ENCODE assay signal across 8 cellular contexts in the genomic region with DNA sequence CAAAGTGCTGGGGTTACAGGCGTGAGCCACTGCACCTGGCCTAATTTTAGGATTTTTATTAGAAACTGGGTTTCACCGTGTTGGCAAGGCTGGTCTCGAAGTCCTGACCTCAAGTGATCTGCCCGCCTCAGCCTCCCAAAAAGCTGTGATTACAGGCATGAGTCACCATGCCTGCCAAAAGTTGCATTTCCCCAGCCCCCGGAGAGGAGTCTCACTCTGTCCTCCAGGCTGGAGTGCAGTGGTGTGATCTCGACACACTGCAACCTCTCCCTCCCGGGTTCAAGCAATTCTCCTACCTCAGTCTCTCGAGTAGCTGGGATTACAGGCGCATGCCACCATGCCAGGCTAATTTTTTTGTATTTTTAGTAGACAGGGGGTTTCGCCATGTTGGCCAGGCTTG.
DNase-seq lines count a peak whose midpoint lies in the region; ATAC-seq, FAIRE-seq and TF ChIP-seq lines count a peak whose summit lies in the region.
"Not testable (repeated sequence)": the region's sequence is repeated elsewhere in the genome, so short reads cannot be mapped to it uniquely, and the experiment has no call there.

No MANE protein-coding gene starts in this region.

- peaks cover 14% of the 10 kb centered on the region for H3K4me1 ChIP-seq in CD8-positive, alpha-beta T cell (ENCODE audit: insufficient read depth, low read length)
- H3K4me1 ChIP-seq in K562 (replicated peaks in 1 of 2; ENCODE audit: control insufficient read depth in 2 of 2, insufficient read depth in 2 of 2, low read length in 2 of 2) = peaks cover 7 to 25% of the 10 kb centered on the region in 2 experiments

- H3K27ac ChIP-seq in CD8-positive, alpha-beta T cell (ENCODE audit: low read depth, low read length); K562 (ENCODE audit: extremely low read depth, low read depth, low read length): not testable (repeated sequence)

- not testable (repeated sequence) for TF ChIP-seq RAD21 in K562 (CRISPR knock-in tag; conservative IDR thresholded peaks at IDR 0.05 in 1 of 2, IDR thresholded peaks at IDR 0.05 in 1 of 2)

- TF ChIP-seq CTCF in CD8-positive, alpha-beta T cell (IDR thresholded peaks at IDR 0.05); K562 (IDR thresholded peaks at IDR 0.05 in 2 of 3, conservative IDR thresholded peaks at IDR 0.05 in 1 of 3; ENCODE audit: insufficient read depth in 2 of 3, low read depth in 1 of 3, low read length in 3 of 3); fibroblast of the aortic adventitia (IDR thresholded peaks at IDR 0.05; ENCODE audit: insufficient read depth, low read length): not testable (repeated sequence)

- not testable (repeated sequence) for H3K9me3 ChIP-seq in CD8-positive, alpha-beta T cell (ENCODE audit: low read length); MG63; K562 (replicated peaks; ENCODE audit: control insufficient read depth, insufficient read depth, low read depth, low read length)

- not testable (repeated sequence) for H3K27me3 Mint-ChIP-seq in CD8-positive, alpha-beta T cell (ENCODE audit: low read depth)
- H3K27me3 Mint-ChIP-seq in activated CD4-positive, alpha-beta T cell treated with anti-CD3 and anti-CD28 coated beads, Interleukin-2, amount 10 ng/mL, durations not matched to agents 24 days and 14 days = peaks cover 17% of the 10 kb centered on the region
- peaks cover 21% of the 10 kb centered on the region for H3K27me3 Mint-ChIP-seq in activated T-helper 2 cell treated with anti-CD3 and anti-CD28 coated beads, Interferon-gamma antibody, Interleukin-2, Interleukin-4, amounts not matched to agents 10 μg/mL and 5 μg/mL and 100 μg/mL, durations not matched to agents 14 hours and 24 hours and 36 hours (ENCODE audit: low read depth)
- H3K27me3 Mint-ChIP-seq in naive thymus-derived CD8-positive, alpha-beta T cell = peaks cover 0 to 15% (median 5%) of the 10 kb centered on the region in 5 donors
- peaks cover 23% of the 10 kb centered on the region for H3K27me3 Mint-ChIP-seq in stimulated activated naive CD8-positive, alpha-beta T cell treated with anti-CD3 and anti-CD28 coated beads, Interleukin-15, amount 100 ng/mL, for 72 hours

- peak overlapping the region; percentile 69 for H3K4me3 Mint-ChIP-seq in CD8-positive, alpha-beta T cell
- H3K4me3 Mint-ChIP-seq in activated CD4-positive, alpha-beta T cell treated with anti-CD3 and anti-CD28 coated beads, Interleukin-2, amount 10 ng/mL, durations not matched to agents 24 days and 14 days = peak overlapping the region; percentile 66
- peak overlapping the region; percentile 47 for H3K4me3 Mint-ChIP-seq in activated T-helper 2 cell treated with anti-CD3 and anti-CD28 coated beads, Interferon-gamma antibody, Interleukin-2, Interleukin-4, amounts not matched to agents 10 μg/mL and 5 μg/mL and 100 μg/mL, durations not matched to agents 14 hours and 24 hours and 36 hours (ENCODE audit: low read depth)
- H3K4me3 Mint-ChIP-seq in naive thymus-derived CD8-positive, alpha-beta T cell = peak overlapping the region; percentile 58 to 81 (median 72)
- peak overlapping the region; percentile 56 to 72 for H3K4me3 Mint-ChIP-seq in stimulated activated naive CD8-positive, alpha-beta T cell treated with anti-CD3 and anti-CD28 coated beads, Interleukin-15, amount 100 ng/mL, for 72 hours

- H3K4me1 Mint-ChIP-seq in CD8-positive, alpha-beta T cell (ENCODE audit: low read depth); activated CD4-positive, alpha-beta T cell treated with anti-CD3 and anti-CD28 coated beads, Interleukin-2, amount 10 ng/mL, durations not matched to agents 24 days and 14 days; activated T-helper 2 cell treated with anti-CD3 and anti-CD28 coated beads, Interferon-gamma antibody, Interleukin-2, Interleukin-4, amounts not matched to agents 10 μg/mL and 5 μg/mL and 100 μg/mL, durations not matched to agents 14 hours and 24 hours and 36 hours (ENCODE audit: low read depth): not testable (repeated sequence)
- peaks cover 0 to 14% (median 7%) of the 10 kb centered on the region in 4 donors for H3K4me1 Mint-ChIP-seq in naive thymus-derived CD8-positive, alpha-beta T cell
- peaks cover 14% of the 10 kb centered on the region for H3K4me1 Mint-ChIP-seq in stimulated activated naive CD8-positive, alpha-beta T cell treated with anti-CD3 and anti-CD28 coated beads, Interleukin-15, amount 100 ng/mL, for 72 hours

- not testable (repeated sequence) for H3K36me3 ChIP-seq in CD8-positive, alpha-beta T cell (ENCODE audit: insufficient read depth, low read length); MG63; K562 (ENCODE audit: control insufficient read depth, insufficient read depth, low read length)

- intact Hi-C loops in CD8-positive, alpha-beta T cell (cut with DNase I, micrococcal nuclease); activated CD4-positive, alpha-beta T cell treated with anti-CD3 and anti-CD28 coated beads, Interleukin-2, amount 10 ng/mL, durations not matched to agents 24 days and 14 days (cut with micrococcal nuclease); activated T-helper 2 cell treated with anti-CD3 and anti-CD28 coated beads, Interferon-gamma antibody, Interleukin-2, Interleukin-4, amounts not matched to agents 10 μg/mL and 5 μg/mL and 100 μg/mL, durations not matched to agents 14 hours and 24 hours and 36 hours (cut with micrococcal nuclease); K562 (cut with micrococcal nuclease): not testable (repeated sequence)

- not testable (repeated sequence) for H3K9ac ChIP-seq in K562 (ENCODE audit: insufficient read depth in 1 of 2, low read depth in 2 of 2, low read length in 2 of 2)

- peak; percentile 29 for ATAC-seq in CD8-positive, alpha-beta T cell
- ATAC-seq in K562; naive thymus-derived CD8-positive, alpha-beta T cell; stimulated activated naive CD8-positive, alpha-beta T cell treated with anti-CD3 and anti-CD28 coated beads, Interleukin-15, amount 100 ng/mL, for 72 hours: not testable (repeated sequence)

- in situ Hi-C loops in K562 (cut with MboI) = not testable (repeated sequence)

- BruUV-seq in K562 (replicated peaks; lab: Mats Ljungman, UMichigan) = not testable (repeated sequence)

- POLR2A ChIA-PET in CD8-positive, alpha-beta T cell (lab: Charles Lee) = interaction anchor here (1.0 kb wide), 1 partner anchor 13 kb away, joined by 3 read pairs; no protein-coding TSS in a partner anchor
- POLR2A ChIA-PET in K562 (lab: Yijun Ruan, JAX) = not testable (repeated sequence)
- POLR2A ChIA-PET in naive thymus-derived CD8-positive, alpha-beta T cell (lab: Charles Lee) = interaction anchor here (1.3 to 2.8 kb wide), 2 partner anchors 13 to 24 kb away, joined by 4 to 15 read pairs; no protein-coding TSS in a partner anchor

- peak overlapping the region; percentile 32 for H3K4me3 ChIP-seq in CD8-positive, alpha-beta T cell (ENCODE audit: low read depth, low read length)
- H3K4me3 ChIP-seq in MG63; K562; fibroblast of the aortic adventitia (ENCODE audit: low read depth, low read length): not testable (repeated sequence)

- not testable (repeated sequence) for H4K20me1 ChIP-seq in K562 (replicated peaks; ENCODE audit: control insufficient read depth, insufficient read depth, low read length)

- not testable (repeated sequence) for H3K36me3 Mint-ChIP-seq in CD8-positive, alpha-beta T cell; activated CD4-positive, alpha-beta T cell treated with anti-CD3 and anti-CD28 coated beads, Interleukin-2, amount 10 ng/mL, durations not matched to agents 24 days and 14 days (ENCODE audit: low read depth); activated T-helper 2 cell treated with anti-CD3 and anti-CD28 coated beads, Interferon-gamma antibody, Interleukin-2, Interleukin-4, amounts not matched to agents 10 μg/mL and 5 μg/mL and 100 μg/mL, durations not matched to agents 14 hours and 24 hours and 36 hours (ENCODE audit: low read depth); naive thymus-derived CD8-positive, alpha-beta T cell

- H3K9me1 ChIP-seq in K562 (ENCODE audit: control insufficient read depth, insufficient read depth, low read length) = not testable (repeated sequence)

- not testable (repeated sequence) for H3K27me3 ChIP-seq in CD8-positive, alpha-beta T cell (ENCODE audit: insufficient read depth, low read length); MG63; K562 (ENCODE audit: control insufficient read depth in 2 of 2, insufficient read depth in 2 of 2, low read length in 2 of 2)

- H3K27ac Mint-ChIP-seq in CD8-positive, alpha-beta T cell; activated CD4-positive, alpha-beta T cell treated with anti-CD3 and anti-CD28 coated beads, Interleukin-2, amount 10 ng/mL, durations not matched to agents 24 days and 14 days; activated T-helper 2 cell treated with anti-CD3 and anti-CD28 coated beads, Interferon-gamma antibody, Interleukin-2, Interleukin-4, amounts not matched to agents 10 μg/mL and 5 μg/mL and 100 μg/mL, durations not matched to agents 14 hours and 24 hours and 36 hours: not testable (repeated sequence)
- peak overlapping the region in 4 of 10 donors; percentile 27 to 72 (median 54) for H3K27ac Mint-ChIP-seq in naive thymus-derived CD8-positive, alpha-beta T cell
- peak overlapping the region in 1 of 2 donors; percentile 63 for H3K27ac Mint-ChIP-seq in stimulated activated naive CD8-positive, alpha-beta T cell treated with anti-CD3 and anti-CD28 coated beads, Interleukin-15, amount 100 ng/mL, for 72 hours

- CTCF ChIA-PET in CD8-positive, alpha-beta T cell (lab: Charles Lee); K562 (lab: Yijun Ruan, JAX; ENCODE audit: low intra/inter-chr PET ratio): not testable (repeated sequence)

- TF ChIP-seq EP300 in K562 (IDR thresholded peaks at IDR 0.05; ENCODE audit: low read length) = not testable (repeated sequence)

- H3K9me3 Mint-ChIP-seq in CD8-positive, alpha-beta T cell; activated CD4-positive, alpha-beta T cell treated with anti-CD3 and anti-CD28 coated beads, Interleukin-2, amount 10 ng/mL, durations not matched to agents 24 days and 14 days; activated T-helper 2 cell treated with anti-CD3 and anti-CD28 coated beads, Interferon-gamma antibody, Interleukin-2, Interleukin-4, amounts not matched to agents 10 μg/mL and 5 μg/mL and 100 μg/mL, durations not matched to agents 14 hours and 24 hours and 36 hours; naive thymus-derived CD8-positive, alpha-beta T cell; stimulated activated naive CD8-positive, alpha-beta T cell treated with anti-CD3 and anti-CD28 coated beads, Interleukin-15, amount 100 ng/mL, for 72 hours: not testable (repeated sequence)

- H3K79me2 ChIP-seq in K562 (ENCODE audit: control insufficient read depth, insufficient read depth, low read length) = not testable (repeated sequence)

- not testable (repeated sequence) for FAIRE-seq in K562 (lab: Jason Lieb, UNC)

- not testable (repeated sequence) for DNase-seq in CD8-positive, alpha-beta T cell; activated CD4-positive, alpha-beta T cell treated with anti-CD3 and anti-CD28 coated beads, Interleukin-2, amount 10 ng/mL, durations not matched to agents 24 days and 14 days; activated T-helper 2 cell treated with anti-CD3 and anti-CD28 coated beads, Interferon-gamma antibody, Interleukin-2, Interleukin-4, amounts not matched to agents 10 μg/mL and 5 μg/mL and 100 μg/mL, durations not matched to agents 14 hours and 24 hours and 36 hours (ENCODE audit: low spot score); K562 (ENCODE audit: extremely low read depth in 1 of 4, low spot score in 3 of 4); naive thymus-derived CD8-positive, alpha-beta T cell; stimulated activated naive CD8-positive, alpha-beta T cell treated with anti-CD3 and anti-CD28 coated beads, Interleukin-15, amount 100 ng/mL, for 72 hours
- DNase-seq in MG63 = peak; percentile 39
- DNase-seq in fibroblast of the aortic adventitia (ENCODE audit: low read depth) = peak; percentile 16

- H2AFZ ChIP-seq in K562 (ENCODE audit: low read depth, low read length) = not testable (repeated sequence)

- TF ChIP-seq POLR2A in K562 (conservative IDR thresholded peaks at IDR 0.05) = not testable (repeated sequence)

- not testable (repeated sequence) for H3K4me2 ChIP-seq in K562 (ENCODE audit: insufficient read depth, low read length)

- WGBS in K562 (ENCODE audit: insufficient coverage, low coverage, missing lambda C conversion rate) = 13% methylated on average over 10 of the region's 10 CpGs
